In the genomic region with DNA sequence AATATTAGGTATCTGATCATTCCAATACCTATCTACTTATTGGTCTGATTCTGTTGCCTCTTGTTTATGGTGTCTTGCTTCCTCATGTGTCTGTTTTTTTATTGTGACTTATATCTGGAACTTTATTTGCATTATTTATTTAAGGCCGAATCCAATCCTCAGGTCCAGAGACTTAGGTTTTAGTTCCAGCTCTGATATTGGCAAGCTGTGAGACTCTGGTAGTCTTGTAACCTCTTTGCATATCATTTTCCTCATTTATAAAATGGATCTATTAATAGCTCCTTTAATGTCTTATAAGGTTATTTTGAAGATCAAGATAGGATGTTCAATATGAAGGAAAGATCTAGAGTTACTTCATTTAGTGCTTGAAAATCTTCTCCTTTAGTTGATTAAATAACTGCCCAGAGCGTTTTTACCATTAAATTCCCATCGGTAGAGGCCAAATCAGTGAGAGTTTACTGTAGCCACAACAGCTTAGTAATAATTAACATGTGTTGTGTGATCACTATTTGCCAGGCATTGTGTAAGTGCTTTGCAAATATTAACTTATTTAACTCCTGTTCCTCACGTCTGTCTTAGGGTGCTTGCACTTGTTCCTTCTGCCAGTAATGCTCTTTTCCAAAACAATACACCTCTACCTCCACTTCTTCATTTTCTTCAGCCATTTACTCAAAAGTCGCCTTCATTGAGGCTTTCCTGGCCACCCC, we compare ENCODE assay signal across 27 cellular contexts.
DNase-seq lines count a peak whose midpoint lies in the region; ATAC-seq, FAIRE-seq and TF ChIP-seq lines count a peak whose summit lies in the region.
"Had no signal": no experiment of that assay in that cellular context is flagged by ENCODE, and none has a peak within 500 bp of the region (broad histone marks: within the 10 kb centered on the region; RNA-seq: fewer than 3 reads in every experiment).

No MANE protein-coding gene starts in this region.

- no peak overlapping the region for H2BK15ac ChIP-seq in mesenchymal stem cell (ENCODE audit: low read depth, poor library complexity, severe bottlenecking)

- H2BK12ac ChIP-seq in mesenchymal stem cell (ENCODE audit: low read length in 2 of 2), result no peak overlapping the region

- WGBS in mesenchymal stem cell, result 92% methylated on average over 2 of the region's 5 CpGs

- no peak overlapping the region for H3K9ac ChIP-seq in mesenchymal stem cell (ENCODE audit: low read length)

- peak overlapping the region; percentile 14 for H3K27ac ChIP-seq in mesenchymal stem cell (ENCODE audit: low read length, poor library complexity, severe bottlenecking)
- H3K27ac ChIP-seq: adrenal gland, brain microvascular endothelial cell, dorsolateral prefrontal cortex, skin epidermis, WERI-Rb-1 had no signal

- H2AK5ac ChIP-seq in mesenchymal stem cell (ENCODE audit: low read length, severe bottlenecking), result no peak overlapping the region

- no peak overlapping the region for H2AFZ ChIP-seq in mesenchymal stem cell (ENCODE audit: low read depth, low read length)

- peaks cover 1% of the 10 kb centered on the region for H3K79me1 ChIP-seq in mesenchymal stem cell (replicated peaks; ENCODE audit: low read length, poor library complexity, severe bottlenecking)

- no peaks in the 10 kb centered on the region for H3K9me3 ChIP-seq in mesenchymal stem cell (ENCODE audit: control insufficient read depth, low read length)
- H3K9me3 ChIP-seq: adrenal gland had no signal

- peak; percentile 53 for DNase-seq in ACHN
- DNase-seq in RCC 7860 (ENCODE audit: low spot score), result no peak
- peak; percentile 34 for DNase-seq in kidney epithelial cell (ENCODE audit: low read depth)
- no peak for DNase-seq in mesenchymal stem cell
- DNase-seq in AML-193 (lab: John Stamatoyannopoulos, UW), result no peak
- DNase-seq: activated CD4-positive, alpha-beta T cell treated with anti-CD3 and anti-CD28 coated beads, Interleukin-2, amount 10 ng/mL, durations not matched to agents 24 days and 14 days; activated T-cell treated with anti-CD3 and anti-CD28 coated beads, Interleukin-2, amount 50 U/mL, for 4 hours; adrenal gland; brain microvascular endothelial cell; DMS79 treated with DMSO at 0.1 percent for 48 hours; dorsolateral prefrontal cortex; GF-D8; glutamatergic neuron; H7; KG1; left colon; MM.1S; natural killer cell; NCI-H2029 treated with DMSO at 0.1 percent for 48 hours; WERI-Rb-1 had no signal

- in situ Hi-C loops in ACHN (cut with HindIII; ENCODE audit: low pct_ligation_motif_present, low pct_unique_long_range_greater_than_20kb, low sequenced_read_pairs), result no loop called here

- H3K14ac ChIP-seq in mesenchymal stem cell (ENCODE audit: low read length in 2 of 2), result no peak overlapping the region

- FAIRE-seq in RCC 7860 (lab: Jason Lieb, UNC), result peak; percentile 65
- FAIRE-seq: A204.1, endothelial cell of umbilical vein had no signal

- H3K18ac ChIP-seq in mesenchymal stem cell (ENCODE audit: low read depth in 1 of 2, low read length in 2 of 2), result no peak overlapping the region

- H3K4me2 ChIP-seq in mesenchymal stem cell (ENCODE audit: low read length, poor library complexity, severe bottlenecking), result no peak overlapping the region

- no peak overlapping the region for H4K8ac ChIP-seq in mesenchymal stem cell (ENCODE audit: low read length)

- H3K4ac ChIP-seq in mesenchymal stem cell (ENCODE audit: low read depth in 1 of 2, low read length in 2 of 2), result no peak overlapping the region

- no peak overlapping the region for H3K4me3 ChIP-seq in kidney epithelial cell (ENCODE audit: low read depth, low read length)
- H3K4me3 ChIP-seq in mesenchymal stem cell (ENCODE audit: insufficient read depth in 1 of 2, low read depth in 1 of 2, low read length in 2 of 2), result no peak overlapping the region
- H3K4me3 ChIP-seq: adrenal gland, dorsolateral prefrontal cortex, skin epidermis had no signal

- no peak overlapping the region for H2BK5ac ChIP-seq in mesenchymal stem cell (ENCODE audit: low read depth, low read length, poor library complexity, severe bottlenecking)

- H3K23ac ChIP-seq in mesenchymal stem cell (ENCODE audit: low read length in 2 of 2), result no peak overlapping the region

- no peak overlapping the region for H4K91ac ChIP-seq in mesenchymal stem cell (ENCODE audit: low read length)

- ATAC-seq in GM21619 (IDR thresholded peaks at IDR 0.05; ENCODE audit: unreplicated experiment), result no peak
- ATAC-seq in GM21576 (IDR thresholded peaks at IDR 0.05; ENCODE audit: unreplicated experiment), result no peak
- no peak for ATAC-seq in HG03571 (IDR thresholded peaks at IDR 0.05; ENCODE audit: unreplicated experiment)
- ATAC-seq: left colon, natural killer cell, Right ventricle myocardium inferior had no signal

- H3K4me1 ChIP-seq in mesenchymal stem cell (ENCODE audit: control insufficient read depth, insufficient read depth, low read depth, low read length), result peaks cover 4% of the 10 kb centered on the region
- H3K4me1 ChIP-seq: adrenal gland had no signal

- no peaks in the 10 kb centered on the region for H3K27me3 ChIP-seq in kidney epithelial cell (ENCODE audit: control insufficient read depth, insufficient read depth, low read length)
- H3K27me3 ChIP-seq in mesenchymal stem cell (ENCODE audit: control insufficient read depth in 1 of 2, insufficient read depth in 1 of 2, low read length in 2 of 2), result no peaks in the 10 kb centered on the region
- H3K27me3 ChIP-seq: adrenal gland, brain microvascular endothelial cell, dorsolateral prefrontal cortex had no signal

- no peak overlapping the region for H2BK120ac ChIP-seq in mesenchymal stem cell (ENCODE audit: low read depth, low read length)

- no peak for TF ChIP-seq CTCF in kidney epithelial cell (IDR thresholded peaks at IDR 0.05; ENCODE audit: insufficient read depth, low read length, poor library complexity, severe bottlenecking)

- no peaks in the 10 kb centered on the region for H3K36me3 ChIP-seq in kidney epithelial cell (ENCODE audit: control insufficient read depth, insufficient read depth, low read length)
- peaks cover 10 to 57% of the 10 kb centered on the region in 2 experiments for H3K36me3 ChIP-seq in mesenchymal stem cell (ENCODE audit: control insufficient read depth in 1 of 2, insufficient read depth in 2 of 2, low read depth in 1 of 2, low read length in 2 of 2)
- H3K36me3 ChIP-seq: adrenal gland had no signal

Comparison
In these comparisons a context has a peak if more than half of its experiments do, and no peak if none do; other contexts are left out.
1. DNase-seq: peak in ACHN (single experiment) and kidney epithelial cell (single experiment); none in RCC 7860 (single experiment), mesenchymal stem cell (single experiment) and AML-193 (0 of 2).